In genomic region chr6:21748343-21749063, GRCh38 we compare ENCODE assay signal across 12 cellular contexts.
A peak's percentile ranks its signal among the peaks of the same experiment; 100 is the strongest.
DNase-seq lines count a peak whose midpoint lies in the region; ATAC-seq and TF ChIP-seq lines count a peak whose summit lies in the region.
"Had no signal": no experiment of that assay in that cellular context is flagged by ENCODE, and none has a peak within 500 bp of the region (broad histone marks: within the 10 kb centered on the region; RNA-seq: fewer than 3 reads in every experiment).

No MANE protein-coding gene starts in this region.

- H3K27me3 ChIP-seq in PC-9 (ENCODE audit: insufficient read depth, low read depth), result no peaks in the 10 kb centered on the region
- no peaks in the 10 kb centered on the region for H3K27me3 ChIP-seq in iPS-20b (ENCODE audit: insufficient read depth, low read length)
- H3K27me3 ChIP-seq in thyroid gland, result no peaks in the 10 kb centered on the region

- POLR2A ChIA-PET in PC-9 (lab: Charles Lee; ENCODE audit: unreplicated experiment), result interaction anchor here (0.6 kb wide), 1 partner anchor 150 kb away, joined by 4 read pairs; no protein-coding TSS in a partner anchor

- H4K20me1 ChIP-seq in PC-9 (ENCODE audit: insufficient read depth), result no peaks in the 10 kb centered on the region

- no peak overlapping the region for H2AFZ ChIP-seq in PC-9

- H3K27me3 Mint-ChIP-seq in activated CD4-positive, alpha-beta T cell treated with anti-CD3 and anti-CD28 coated beads, Interleukin-2, amount 10 ng/mL, durations not matched to agents 24 days and 14 days, result peaks cover 1% of the 10 kb centered on the region
- H3K27me3 Mint-ChIP-seq: effector memory CD8-positive, alpha-beta T cell had no signal

- peak; percentile 59 for DNase-seq in DMS 273 treated with DMSO at 0.1 percent for 48 hours (lab: John Stamatoyannopoulos, UW)
- DNase-seq in NB4 (ENCODE audit: low read depth), result peak; percentile 60
- DNase-seq in PC-9, result peak in 1 of 2 experiments; percentile 63
- DNase-seq in thyroid gland, result no peak
- no peak for DNase-seq in activated CD4-positive, alpha-beta T cell treated with anti-CD3 and anti-CD28 coated beads, Interleukin-2, amount 10 ng/mL, durations not matched to agents 24 days and 14 days
- no peak for DNase-seq in T-helper 2 cell
- DNase-seq in omental fat pad (ENCODE audit: low spot score), result no peak
- DNase-seq: activated T-cell treated with anti-CD3 and anti-CD28 coated beads, Interleukin-2, amount 50 U/mL, for 24 hours; CD8-positive, alpha-beta T cell; effector memory CD8-positive, alpha-beta T cell had no signal

- H3F3A ChIP-seq in PC-9 (ENCODE audit: insufficient read depth, low read depth), result peaks cover 21% of the 10 kb centered on the region; the same call in 1 of the 2 replicates

- no peak for TF ChIP-seq CTCF in NB4 (IDR thresholded peaks at IDR 0.05; ENCODE audit: low read depth, low read length)
- TF ChIP-seq CTCF in PC-9 (conservative IDR thresholded peaks at IDR 0.05), result no peak
- no peak for TF ChIP-seq CTCF in thyroid gland (IDR thresholded peaks at IDR 0.05)
- no peak for TF ChIP-seq CTCF in omental fat pad (IDR thresholded peaks at IDR 0.05)

- H3K4me1 Mint-ChIP-seq in activated CD4-positive, alpha-beta T cell treated with anti-CD3 and anti-CD28 coated beads, Interleukin-2, amount 10 ng/mL, durations not matched to agents 24 days and 14 days, result peaks cover 2% of the 10 kb centered on the region

- no peak for ATAC-seq in omental fat pad (ENCODE audit: low FRiP score)
- ATAC-seq: CD8-positive, alpha-beta T cell; effector memory CD8-positive, alpha-beta T cell had no signal

- TF ChIP-seq POLR2A in NB4 (IDR thresholded peaks at IDR 0.05; ENCODE audit: extremely low read depth, insufficient read length) (no peak), thyroid gland (IDR thresholded peaks at IDR 0.05) (no peak)

- H3K9ac ChIP-seq in iPS-20b (ENCODE audit: low read depth, low read length), result peak overlapping the region; percentile 7; the same call in 1 of the 2 replicates

- H3K9me3 ChIP-seq in PC-9 (ENCODE audit: insufficient read depth, low read depth) (no peaks in the 10 kb centered on the region), iPS-20b (ENCODE audit: insufficient read depth, low read depth, low read length) (no peaks in the 10 kb centered on the region), thyroid gland (no peaks in the 10 kb centered on the region)
- H3K9me3 ChIP-seq: thoracic aorta had no signal

- intact Hi-C loops in PC-9 (cut with micrococcal nuclease; ENCODE audit: unreplicated experiment), result no loop called here
- intact Hi-C loops in thyroid gland (cut with DNase I), result no loop called here
- intact Hi-C loops in activated CD4-positive, alpha-beta T cell treated with anti-CD3 and anti-CD28 coated beads, Interleukin-2, amount 10 ng/mL, durations not matched to agents 24 days and 14 days (cut with micrococcal nuclease), result no loop called here

- CTCF ChIA-PET in PC-9 (lab: Charles Lee), result no interaction called here

- H3K4me2 ChIP-seq in PC-9, result peak overlapping the region; percentile 42; the same call in 1 of the 2 replicates

- H3K9me2 ChIP-seq in PC-9 (ENCODE audit: insufficient read depth), result no peaks in the 10 kb centered on the region

- H3K4me3 Mint-ChIP-seq in activated CD4-positive, alpha-beta T cell treated with anti-CD3 and anti-CD28 coated beads, Interleukin-2, amount 10 ng/mL, durations not matched to agents 24 days and 14 days, result no peak overlapping the region
- H3K4me3 Mint-ChIP-seq: activated T-cell treated with anti-CD3 and anti-CD28 coated beads, Interleukin-2, amount 50 U/mL, for 24 hours; CD8-positive, alpha-beta T cell; effector memory CD8-positive, alpha-beta T cell had no signal

- H3K36me3 Mint-ChIP-seq in activated CD4-positive, alpha-beta T cell treated with anti-CD3 and anti-CD28 coated beads, Interleukin-2, amount 10 ng/mL, durations not matched to agents 24 days and 14 days (ENCODE audit: low read depth), result no peaks in the 10 kb centered on the region
- H3K36me3 Mint-ChIP-seq: CD8-positive, alpha-beta T cell had no signal

- WGBS in thyroid gland, 2 donors, result 75 to 82% methylated on average over 3 of the region's 3 CpGs

- H3K27ac ChIP-seq in PC-9 (no peak overlapping the region), iPS-20b (ENCODE audit: low read length) (peak overlapping the region; percentile 22), thyroid gland (no peak overlapping the region)
- H3K27ac ChIP-seq: thoracic aorta had no signal

- H3K4me3 ChIP-seq in NB4 (ENCODE audit: low read depth, low read length) (no peak overlapping the region), PC-9 (no peak overlapping the region), iPS-20b (ENCODE audit: low read length) (peak overlapping the region; percentile 21; the same call in 1 of the 2 replicates), thyroid gland (replicated peaks in 1 of 3) (no peak overlapping the region)
- H3K4me3 ChIP-seq: thoracic aorta had no signal

- H3K36me3 ChIP-seq in PC-9 (ENCODE audit: low read depth) (no peaks in the 10 kb centered on the region), iPS-20b (ENCODE audit: insufficient read depth, low read depth, low read length) (no peaks in the 10 kb centered on the region), thyroid gland (no peaks in the 10 kb centered on the region)
- H3K36me3 ChIP-seq: thoracic aorta had no signal

- no peaks in the 10 kb centered on the region for H3K79me2 ChIP-seq in PC-9 (ENCODE audit: low read depth)

- BruUV-seq in PC-9 (replicated peaks; lab: Mats Ljungman, UMichigan), result no TSS peak

- H3K9me3 Mint-ChIP-seq in activated CD4-positive, alpha-beta T cell treated with anti-CD3 and anti-CD28 coated beads, Interleukin-2, amount 10 ng/mL, durations not matched to agents 24 days and 14 days, result no peaks in the 10 kb centered on the region
- H3K9me3 Mint-ChIP-seq: activated T-cell treated with anti-CD3 and anti-CD28 coated beads, Interleukin-2, amount 50 U/mL, for 24 hours; CD8-positive, alpha-beta T cell; effector memory CD8-positive, alpha-beta T cell had no signal

- no peak overlapping the region for H3K27ac Mint-ChIP-seq in activated CD4-positive, alpha-beta T cell treated with anti-CD3 and anti-CD28 coated beads, Interleukin-2, amount 10 ng/mL, durations not matched to agents 24 days and 14 days
- H3K27ac Mint-ChIP-seq: activated T-cell treated with anti-CD3 and anti-CD28 coated beads, Interleukin-2, amount 50 U/mL, for 24 hours; CD8-positive, alpha-beta T cell; effector memory CD8-positive, alpha-beta T cell had no signal

- peaks cover 44% of the 10 kb centered on the region for H3K4me1 ChIP-seq in PC-9 (replicated peaks; ENCODE audit: insufficient read depth)
- peaks cover 63% of the 10 kb centered on the region for H3K4me1 ChIP-seq in iPS-20b (ENCODE audit: insufficient read depth, low read length)
- H3K4me1 ChIP-seq in thyroid gland, result peaks cover 7 to 20% of the 10 kb centered on the region in 2 donors

Comparison
In these comparisons a context has a peak if more than half of its experiments do, and no peak if none do; other contexts are left out.
1. DNase-seq: peak in DMS 273 treated with DMSO at 0.1 percent for 48 hours (single experiment) and NB4 (single experiment); none in thyroid gland (0 of 2), activated CD4-positive, alpha-beta T cell treated with anti-CD3 and anti-CD28 coated beads, Interleukin-2, amount 10 ng/mL, durations not matched to agents 24 days and 14 days (single experiment), T-helper 2 cell (0 of 5) and omental fat pad (single experiment).